15 cellular contexts compared by ENCODE assay signal in the genomic region with DNA sequence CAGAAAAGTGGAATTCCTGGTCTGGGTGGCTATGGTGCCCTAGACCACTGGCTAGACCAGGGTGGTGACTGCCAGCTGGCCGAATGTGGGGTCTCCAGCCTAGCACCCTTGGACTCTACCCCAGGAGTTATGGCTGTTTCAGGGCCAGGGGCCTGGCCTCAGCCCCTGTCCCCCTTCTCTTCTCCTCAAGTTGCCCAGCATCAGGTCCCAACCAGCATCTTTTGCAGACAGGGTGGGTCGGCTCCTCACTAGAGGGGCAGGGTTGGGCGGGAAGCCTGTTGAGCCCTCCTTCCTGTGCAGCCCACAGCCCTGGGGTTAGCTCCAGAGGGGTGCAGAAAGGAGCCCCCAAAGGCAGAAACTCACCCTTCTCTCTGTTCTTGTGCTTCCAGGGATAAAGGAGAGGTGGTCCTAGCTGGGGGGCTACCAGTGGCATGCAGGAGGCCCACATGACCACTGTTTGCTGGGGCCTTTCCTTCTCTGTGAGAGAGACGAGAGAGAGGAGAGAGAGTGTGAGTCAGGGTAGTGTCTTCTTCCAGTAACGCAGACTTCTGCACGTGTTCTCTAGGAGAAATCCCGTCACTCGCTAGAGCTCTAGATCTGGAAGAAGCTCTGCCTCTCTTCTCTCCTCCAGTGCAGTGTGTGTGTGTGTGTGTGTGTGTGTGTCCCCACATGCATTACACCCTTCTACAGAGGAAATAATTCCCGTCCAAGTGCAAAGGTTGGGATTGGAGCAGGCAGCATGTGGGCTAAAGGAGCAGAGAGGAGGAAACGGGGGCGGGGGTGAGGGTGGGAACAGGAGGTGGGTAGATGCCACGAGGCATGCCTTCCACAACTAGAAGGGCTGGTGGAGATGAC.
DNase-seq lines count a peak whose midpoint lies in the region; ATAC-seq, FAIRE-seq and TF ChIP-seq lines count a peak whose summit lies in the region.
"Had no signal": no experiment of that assay in that cellular context is flagged by ENCODE, and none has a peak within 500 bp of the region (broad histone marks: within the 10 kb centered on the region; RNA-seq: fewer than 3 reads in every experiment).

No MANE protein-coding gene starts in this region.

- H3K27ac ChIP-seq in endothelial cell of umbilical vein (ENCODE audit: insufficient read depth, low read depth, low read length) (no peak overlapping the region), lung (ENCODE audit: low read depth in 1 of 2, low read length in 1 of 2) (peak overlapping the region in 1 of 2 donors; percentile 34), vagina (peak overlapping the region; percentile 73)
- H3K27ac ChIP-seq: HL-60 had no signal

- no peak overlapping the region for H3K4me3 Mint-ChIP-seq in natural killer cell
- H3K4me3 Mint-ChIP-seq in natural killer cell treated with Interleukin-12 subunit alpha and Interleukin-12 subunit beta and Interleukin-15 and Interleukin-18, amount 100 ng/mL, for 72 hours: no peak overlapping the region
- H3K4me3 Mint-ChIP-seq: activated CD4-positive, alpha-beta memory T cell treated with anti-CD3 and anti-CD28 coated beads for 36 hours; CD4-positive, alpha-beta T cell had no signal

- peaks cover 7 to 12% of the 10 kb centered on the region in 2 donors for H3K4me1 Mint-ChIP-seq in natural killer cell
- peaks cover 5 to 11% of the 10 kb centered on the region in 2 donors for H3K4me1 Mint-ChIP-seq in natural killer cell treated with Interleukin-12 subunit alpha and Interleukin-12 subunit beta and Interleukin-15 and Interleukin-18, amount 100 ng/mL, for 72 hours (ENCODE audit: low read depth in 2 of 2)

- H3K4me1 ChIP-seq in endothelial cell of umbilical vein (ENCODE audit: control insufficient read depth, extremely low read depth, insufficient read depth, low read length) (no peaks in the 10 kb centered on the region), lung (ENCODE audit: control insufficient read depth in 2 of 2, insufficient read depth in 2 of 2, low read length in 2 of 2) (peaks cover 0 to 16% of the 10 kb centered on the region in 2 donors), vagina (peaks cover 58% of the 10 kb centered on the region)

- no peaks in the 10 kb centered on the region for H3K36me3 ChIP-seq in endothelial cell of umbilical vein (ENCODE audit: control insufficient read depth in 2 of 2, extremely low read depth in 1 of 2, insufficient read depth in 2 of 2, low read length in 2 of 2)
- peaks cover 0 to 2% of the 10 kb centered on the region in 2 donors for H3K36me3 ChIP-seq in lung (ENCODE audit: control insufficient read depth in 2 of 2, insufficient read depth in 2 of 2, low read length in 2 of 2)
- H3K36me3 ChIP-seq in vagina: no peaks in the 10 kb centered on the region

- H3K27me3 Mint-ChIP-seq in natural killer cell (ENCODE audit: low read depth in 2 of 2): no peaks in the 10 kb centered on the region
- no peaks in the 10 kb centered on the region for H3K27me3 Mint-ChIP-seq in natural killer cell treated with Interleukin-12 subunit alpha and Interleukin-12 subunit beta and Interleukin-15 and Interleukin-18, amount 100 ng/mL, for 72 hours
- H3K27me3 Mint-ChIP-seq: activated CD4-positive, alpha-beta memory T cell treated with anti-CD3 and anti-CD28 coated beads for 36 hours; CD4-positive, alpha-beta T cell had no signal

- no peak overlapping the region for H3K4me2 ChIP-seq in endothelial cell of umbilical vein (ENCODE audit: insufficient read depth, low read length)

- H3K4me3 ChIP-seq in endothelial cell of umbilical vein (replicated peaks in 1 of 3; ENCODE audit: insufficient read depth in 1 of 3, low read depth in 1 of 3, low read length in 3 of 3) (no peak overlapping the region), lung (no peak overlapping the region), vagina (no peak overlapping the region)

- POLR2A ChIA-PET in endothelial cell of umbilical vein (lab: Charles Lee): no interaction called here

- DNase-seq in natural killer cell: peak; percentile 3
- DNase-seq in natural killer cell treated with Interleukin-12 subunit alpha and Interleukin-12 subunit beta and Interleukin-15 and Interleukin-18, amount 100 ng/mL, for 72 hours (ENCODE audit: low spot score): no peak
- peak; percentile 26 for DNase-seq in endothelial cell of umbilical vein (ENCODE audit: low read depth, low spot score)
- peak; percentile 25 for DNase-seq in lung (ENCODE audit: low spot score)
- peak in 1 of 2 donors; percentile 81 for DNase-seq in vagina (ENCODE audit: extremely low spot score in 2 of 2)
- no peak for DNase-seq in epidermal melanocyte (ENCODE audit: insufficient read length, low spot score)
- DNase-seq: activated CD4-positive, alpha-beta memory T cell treated with anti-CD3 and anti-CD28 coated beads for 36 hours; NCI-H1436 treated with DMSO at 0.1 percent for 48 hours; RPMI8226 had no signal

- CTCF ChIA-PET in endothelial cell of umbilical vein (lab: Charles Lee): interaction anchor here (0.6 kb wide), 1 partner anchor 51 kb away, joined by 3 read pairs; no protein-coding TSS in a partner anchor

- 46 to 55% methylated on average over 12 of the region's 12 CpGs for WGBS in lung, 2 donors

- H3K9me3 ChIP-seq in endothelial cell of umbilical vein (replicated peaks; ENCODE audit: control insufficient read depth, insufficient read depth, low read length) (no peaks in the 10 kb centered on the region), lung (ENCODE audit: control insufficient read depth in 2 of 2, insufficient read depth in 1 of 2, low read length in 1 of 2) (peaks cover 0 to 2% of the 10 kb centered on the region in 2 donors), vagina (no peaks in the 10 kb centered on the region)

- no peaks in the 10 kb centered on the region for H3K9me1 ChIP-seq in endothelial cell of umbilical vein (replicated peaks; ENCODE audit: control insufficient read depth, extremely low read depth, insufficient read depth, low read length)

- intact Hi-C loops in natural killer cell (cut with micrococcal nuclease) (no loop called here), endothelial cell of umbilical vein (cut with micrococcal nuclease) (no loop called here), vagina (cut with DNase I) (no loop called here)

- H2AFZ ChIP-seq in endothelial cell of umbilical vein (ENCODE audit: low read depth, low read length): no peak overlapping the region

- H4K20me1 ChIP-seq in endothelial cell of umbilical vein (replicated peaks; ENCODE audit: control insufficient read depth, extremely low read depth, insufficient read depth, low read length): peaks cover 2% of the 10 kb centered on the region

- TF ChIP-seq POLR2A in endothelial cell of umbilical vein (IDR thresholded peaks at IDR 0.05; ENCODE audit: low read depth, low read length): no peak
- TF ChIP-seq POLR2A in vagina (IDR thresholded peaks at IDR 0.05): no peak

- no peaks in the 10 kb centered on the region for H3K36me3 Mint-ChIP-seq in natural killer cell
- H3K36me3 Mint-ChIP-seq in natural killer cell treated with Interleukin-12 subunit alpha and Interleukin-12 subunit beta and Interleukin-15 and Interleukin-18, amount 100 ng/mL, for 72 hours: no peaks in the 10 kb centered on the region
- H3K36me3 Mint-ChIP-seq: activated CD4-positive, alpha-beta memory T cell treated with anti-CD3 and anti-CD28 coated beads for 36 hours had no signal

- H3K27me3 ChIP-seq in endothelial cell of umbilical vein (ENCODE audit: control insufficient read depth in 2 of 2, insufficient read depth in 2 of 2, low read length in 2 of 2) (peaks cover 2 to 5% of the 10 kb centered on the region in 2 experiments), lung (ENCODE audit: control insufficient read depth, insufficient read depth) (no peaks in the 10 kb centered on the region), vagina (no peaks in the 10 kb centered on the region)

- no TSS peak for BruUV-seq in endothelial cell of umbilical vein (replicated peaks; lab: Mats Ljungman, UMichigan)

- FAIRE-seq in endothelial cell of umbilical vein (lab: Jason Lieb, UNC): peak; percentile 28
- FAIRE-seq: colon, islet of Langerhans had no signal

- TF ChIP-seq CTCF in natural killer cell (IDR thresholded peaks at IDR 0.05) (no peak), endothelial cell of umbilical vein (IDR thresholded peaks at IDR 0.05; ENCODE audit: extremely low read depth in 1 of 2, insufficient read depth in 1 of 2, low read depth in 1 of 2, low read length in 2 of 2) (no peak), lung (IDR thresholded peaks at IDR 0.05; ENCODE audit: control extremely low read depth, extremely low read depth) (no peak), vagina (IDR thresholded peaks at IDR 0.05) (no peak)

- H3K9me3 Mint-ChIP-seq in natural killer cell: no peaks in the 10 kb centered on the region
- H3K9me3 Mint-ChIP-seq in natural killer cell treated with Interleukin-12 subunit alpha and Interleukin-12 subunit beta and Interleukin-15 and Interleukin-18, amount 100 ng/mL, for 72 hours: no peaks in the 10 kb centered on the region
- H3K9me3 Mint-ChIP-seq: activated CD4-positive, alpha-beta memory T cell treated with anti-CD3 and anti-CD28 coated beads for 36 hours; CD4-positive, alpha-beta T cell had no signal

- dilution Hi-C loops in endothelial cell of umbilical vein (cut with MboI; ENCODE audit: extremely low pct_ligation_motif_present, low sequenced_read_pairs): no loop called here

- H3K79me2 ChIP-seq in endothelial cell of umbilical vein (ENCODE audit: control insufficient read depth, insufficient read depth, low read length): no peaks in the 10 kb centered on the region

- no peak for ATAC-seq in natural killer cell
- ATAC-seq in natural killer cell treated with Interleukin-12 subunit alpha and Interleukin-12 subunit beta and Interleukin-15 and Interleukin-18, amount 100 ng/mL, for 72 hours: no peak
- ATAC-seq in lung (ENCODE audit: insufficient read depth, low FRiP score): no peak
- no peak for ATAC-seq in GM19023 (IDR thresholded peaks at IDR 0.05; ENCODE audit: unreplicated experiment)
- ATAC-seq in GM18909 (IDR thresholded peaks at IDR 0.05; ENCODE audit: poor library complexity, unreplicated experiment): no peak

- H3K27ac Mint-ChIP-seq in natural killer cell: no peak overlapping the region
- H3K27ac Mint-ChIP-seq in natural killer cell treated with Interleukin-12 subunit alpha and Interleukin-12 subunit beta and Interleukin-15 and Interleukin-18, amount 100 ng/mL, for 72 hours: no peak overlapping the region
- H3K27ac Mint-ChIP-seq: activated CD4-positive, alpha-beta memory T cell treated with anti-CD3 and anti-CD28 coated beads for 36 hours; CD4-positive, alpha-beta T cell had no signal

- H3K9ac ChIP-seq in endothelial cell of umbilical vein (replicated peaks; ENCODE audit: extremely low read depth, insufficient read depth, low read length): no peak overlapping the region

TF ChIP-seq in endothelial cell of umbilical vein, 7 proteins besides CTCF, POLR2A, EP300 and RAD21:
- no peak for TF ChIP-seq GATA2 (IDR thresholded peaks at IDR 0.05; ENCODE audit: insufficient read depth, insufficient read length, low read depth, low read length)

Comparison
In these comparisons a context has a peak if more than half of its experiments do, and no peak if none do; other contexts are left out.
1. DNase-seq: peak in natural killer cell (single experiment), endothelial cell of umbilical vein (single experiment) and lung (single experiment); none in natural killer cell treated with Interleukin-12 subunit alpha and Interleukin-12 subunit beta and Interleukin-15 and Interleukin-18, amount 100 ng/mL, for 72 hours (single experiment) and epidermal melanocyte (single experiment).